ENCODE assay signal across 21 cellular contexts in the genomic region with DNA sequence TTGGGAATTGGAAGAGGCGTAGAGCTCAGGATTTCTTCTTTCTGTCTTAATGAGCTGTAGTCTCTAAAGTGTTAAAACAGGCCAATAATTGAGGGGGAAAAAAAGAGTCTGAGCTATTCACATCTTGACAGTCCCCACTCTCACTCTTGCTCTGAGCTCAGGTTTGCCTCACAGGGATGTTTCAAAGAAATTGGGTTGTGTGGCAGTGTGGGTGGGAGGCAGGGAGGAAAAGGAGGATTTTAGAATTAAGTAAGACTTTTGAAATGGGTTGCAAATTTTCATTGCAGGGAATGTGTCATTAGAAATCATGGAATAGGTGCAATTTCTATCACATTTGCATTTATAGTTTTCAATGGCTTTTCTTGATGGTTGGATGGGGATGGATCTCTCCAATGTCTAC.
DNase-seq lines count a peak whose midpoint lies in the region; ATAC-seq and TF ChIP-seq lines count a peak whose summit lies in the region.
"Had no signal": no experiment of that assay in that cellular context is flagged by ENCODE, and none has a peak within 500 bp of the region (broad histone marks: within the 10 kb centered on the region; RNA-seq: fewer than 3 reads in every experiment).

No MANE protein-coding gene starts in this region.

- H3K4me3 ChIP-seq in HUES64 (ENCODE audit: low read length): no peak overlapping the region
- no peak overlapping the region for H3K4me3 ChIP-seq in mesendoderm (ENCODE audit: low read length)
- H3K4me3 ChIP-seq in adrenal gland: no peak overlapping the region
- H3K4me3 ChIP-seq: BLaER1 had no signal

- no peak for TF ChIP-seq CTCF in adrenal gland (IDR thresholded peaks at IDR 0.05)

- H3K36me3 ChIP-seq in HUES64 (ENCODE audit: insufficient read depth, low read length) (no peaks in the 10 kb centered on the region), mesendoderm (ENCODE audit: control insufficient read depth, insufficient read depth, low read length) (no peaks in the 10 kb centered on the region), adrenal gland (replicated peaks in 1 of 2) (no peaks in the 10 kb centered on the region)
- H3K36me3 ChIP-seq: BE2C, BLaER1 had no signal

- no peak overlapping the region for H3K4ac ChIP-seq in mesendoderm (ENCODE audit: low read depth, low read length)

- no peaks in the 10 kb centered on the region for H3K79me1 ChIP-seq in mesendoderm (ENCODE audit: low read length)

- intact Hi-C loops in head of caudate nucleus (cut with DNase I) (no loop called here), adrenal gland (cut with DNase I) (no loop called here)

- no peak overlapping the region for H3K27ac Mint-ChIP-seq in activated naive CD4-positive, alpha-beta T cell treated with anti-CD3 and anti-CD28 coated beads, Interleukin-2, amount 50 U/mL, for 72 hours
- H3K27ac Mint-ChIP-seq: CD14-positive monocyte; CD4-positive, alpha-beta memory T cell; CD4-positive, CD25-positive, alpha-beta regulatory T cell; CD8-positive, alpha-beta memory T cell had no signal

- H3K27me3 ChIP-seq in HUES64 (ENCODE audit: insufficient read depth, low read length) (no peaks in the 10 kb centered on the region), mesendoderm (ENCODE audit: insufficient read depth, low read length, poor library complexity) (no peaks in the 10 kb centered on the region), adrenal gland (no peaks in the 10 kb centered on the region)
- H3K27me3 ChIP-seq: BE2C, BLaER1 had no signal

- no peak overlapping the region for H3K56ac ChIP-seq in mesendoderm (ENCODE audit: low read length)

- H3K9ac ChIP-seq in HUES64 (ENCODE audit: low read depth, low read length) (no peak overlapping the region), mesendoderm (ENCODE audit: low read length) (no peak overlapping the region)
- H3K9ac ChIP-seq: BLaER1 had no signal

- 0 out of 2 replicates have a peak, but pooled peaks cover 2% of the 10 kb centered on the region for H3K9me3 ChIP-seq in HUES64 (ENCODE audit: insufficient read depth, low read depth, low read length)
- no peaks in the 10 kb centered on the region for H3K9me3 ChIP-seq in adrenal gland (replicated peaks in 1 of 3)
- H3K9me3 ChIP-seq: BE2C, BLaER1 had no signal

- no peak overlapping the region for H2BK5ac ChIP-seq in mesendoderm (ENCODE audit: low read length)

- peak overlapping the region; percentile 86 for H4K8ac ChIP-seq in mesendoderm (ENCODE audit: low read depth, low read length)

- H3K27ac ChIP-seq in HUES64 (ENCODE audit: low read depth, low read length): peak overlapping the region; percentile 54; the same call in 1 of the 2 replicates
- H3K27ac ChIP-seq in mesendoderm (ENCODE audit: low read depth, low read length): no peak overlapping the region
- H3K27ac ChIP-seq in adrenal gland: no peak overlapping the region
- H3K27ac ChIP-seq: BLaER1 had no signal

- no peak overlapping the region for H3K18ac ChIP-seq in mesendoderm (ENCODE audit: low read length)

- no peak overlapping the region for H2AK5ac ChIP-seq in mesendoderm (ENCODE audit: low read length)

- no peaks in the 10 kb centered on the region for H3K36me3 Mint-ChIP-seq in activated naive CD4-positive, alpha-beta T cell treated with anti-CD3 and anti-CD28 coated beads, Interleukin-2, amount 50 U/mL, for 72 hours
- H3K36me3 Mint-ChIP-seq: CD14-positive monocyte; CD4-positive, alpha-beta memory T cell; CD4-positive, CD25-positive, alpha-beta regulatory T cell; CD8-positive, alpha-beta memory T cell had no signal

- TF ChIP-seq POLR2A in adrenal gland (IDR thresholded peaks at IDR 0.05): no peak

- peak in 23 of 42 donors; percentile 2 to 77 (median 26) for DNase-seq in head of caudate nucleus
- DNase-seq in mesendoderm: no peak
- DNase-seq in putamen (ENCODE audit: low spot score): peak; percentile 58
- no peak for DNase-seq in adrenal gland
- DNase-seq in activated naive CD4-positive, alpha-beta T cell treated with anti-CD3 and anti-CD28 coated beads, Interleukin-2, amount 50 U/mL, for 72 hours (ENCODE audit: low spot score in 2 of 2): no peak
- DNase-seq: 8988T; ACHN; BE2C; C1 segment of cervical spinal cord; Calu3; CD4-positive, alpha-beta memory T cell; CD4-positive, CD25-positive, alpha-beta regulatory T cell; CD8-positive, alpha-beta memory T cell; COR-L47; DMS79 treated with DMSO at 0.1 percent for 48 hours; GF-D8 had no signal

- no peak overlapping the region for H3K23ac ChIP-seq in mesendoderm (ENCODE audit: low read length)

- 79% methylated on average over 1 of the region's 1 CpG for WGBS in HUES64
- WGBS in mesendoderm (ENCODE audit: extremely low coverage, insufficient coverage, low lambda C conversion rate): no CpG with 5 or more reads among the region's 1 CpG
- 85 to 90% (median 86%) methylated on average over 1 of the region's 1 CpG for WGBS in adrenal gland, 4 donors

- H3K4me1 ChIP-seq in HUES64 (ENCODE audit: insufficient read depth, low read length) (peaks cover 15% of the 10 kb centered on the region), mesendoderm (ENCODE audit: control insufficient read depth, low read depth, low read length) (no peaks in the 10 kb centered on the region), adrenal gland (replicated peaks in 1 of 2) (no peaks in the 10 kb centered on the region)
- H3K4me1 ChIP-seq: BE2C had no signal

- H3K9me3 Mint-ChIP-seq in activated naive CD4-positive, alpha-beta T cell treated with anti-CD3 and anti-CD28 coated beads, Interleukin-2, amount 50 U/mL, for 72 hours: peaks cover 4 to 5% of the 10 kb centered on the region in 2 donors

- peak overlapping the region; percentile 73 for H2BK120ac ChIP-seq in mesendoderm (ENCODE audit: low read depth, low read length)

- ATAC-seq in HG03457 (IDR thresholded peaks at IDR 0.05; ENCODE audit: unreplicated experiment) (no peak), HG02763 (IDR thresholded peaks at IDR 0.05; ENCODE audit: unreplicated experiment) (no peak)
- ATAC-seq in activated naive CD4-positive, alpha-beta T cell treated with anti-CD3 and anti-CD28 coated beads, Interleukin-2, amount 50 U/mL, for 72 hours: no peak

- H2BK15ac ChIP-seq in mesendoderm (replicated peaks; ENCODE audit: low read depth): no peak overlapping the region

- H3K4me2 ChIP-seq in mesendoderm (ENCODE audit: low read length): no peak overlapping the region
- H3K4me2 ChIP-seq: BLaER1 had no signal

- no peak overlapping the region for H4K5ac ChIP-seq in mesendoderm (ENCODE audit: low read length)

- H3K79me2 ChIP-seq in mesendoderm (ENCODE audit: control insufficient read depth, insufficient read depth, low read length): no peaks in the 10 kb centered on the region

Comparison
In these comparisons a context has a peak if more than half of its experiments do, and no peak if none do; other contexts are left out.
1. DNase-seq: peak in head of caudate nucleus (23 of 42) and putamen (single experiment); none in mesendoderm (single experiment), adrenal gland (0 of 7) and activated naive CD4-positive, alpha-beta T cell treated with anti-CD3 and anti-CD28 coated beads, Interleukin-2, amount 50 U/mL, for 72 hours (0 of 2).